In the genomic region with DNA sequence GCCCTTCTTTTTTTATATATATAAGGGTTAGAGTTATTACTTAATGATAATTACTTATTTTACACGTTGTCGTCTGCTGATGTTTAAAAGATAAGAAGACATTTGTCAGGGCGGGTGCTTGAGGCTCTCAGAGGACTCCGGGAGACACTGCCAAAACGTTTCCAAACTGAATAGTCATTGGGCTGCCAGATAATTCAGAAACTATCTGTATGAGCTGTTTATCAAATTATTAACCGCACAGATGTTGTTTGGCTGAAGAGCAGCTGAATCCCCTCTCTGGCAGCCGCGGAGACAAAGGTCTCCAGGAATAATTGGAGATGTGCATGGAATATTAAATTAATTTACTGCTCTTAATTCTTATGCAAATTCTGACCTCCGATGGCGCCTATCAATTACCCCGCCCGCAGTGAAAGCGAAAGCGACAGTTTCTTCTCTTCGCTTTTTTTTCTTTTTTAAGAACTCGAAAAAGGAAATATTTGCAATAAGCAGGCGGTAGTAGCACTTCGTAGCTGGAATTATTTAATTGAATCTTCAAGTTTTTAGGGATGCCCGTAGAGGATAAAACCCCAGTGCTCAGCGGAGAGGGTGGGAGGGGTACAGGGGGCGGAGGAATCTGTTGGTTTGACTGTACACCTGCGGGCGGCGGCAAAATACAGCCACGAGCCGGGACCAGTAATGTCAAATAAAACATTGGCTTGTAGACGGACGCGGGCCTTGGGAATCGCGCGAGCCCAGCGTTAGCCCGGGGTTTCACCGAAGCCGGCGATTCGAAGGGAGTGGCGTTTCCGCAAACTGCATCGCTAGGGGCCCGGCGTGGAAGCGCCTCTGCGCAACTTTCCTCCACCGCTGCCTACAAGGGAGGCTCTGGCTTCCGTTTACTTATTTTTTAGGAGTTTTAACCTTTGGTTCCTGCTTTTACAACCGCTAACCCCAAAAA, we compare ENCODE assay signal across 8 cellular contexts. TPM values are rescaled to one million over a fixed set of nuclear protein-coding genes. Genes with fewer than 3 reads are reported as not detected.
A peak's percentile ranks its signal among the peaks of the same experiment; 100 is the strongest.
DNase-seq lines count a peak whose midpoint lies in the region; ATAC-seq, FAIRE-seq and TF ChIP-seq lines count a peak whose summit lies in the region.

No MANE protein-coding gene starts in this region.

- DNase-seq in Caco-2 = peak; percentile 78 to 83
- peak; percentile 62 for DNase-seq in NCI-H2029 treated with DMSO at 0.1 percent for 48 hours (lab: John Stamatoyannopoulos, UW)
- DNase-seq in activated CD8-positive, alpha-beta memory T cell treated with anti-CD3 and anti-CD28 coated beads, Interleukin-2, amount 10 ng/mL, durations not matched to agents 7 days and 5 days = peak; percentile 79
- peak; percentile 84 for DNase-seq in posterior vena cava (ENCODE audit: low spot score)
- DNase-seq in RCC 7860 (ENCODE audit: low spot score) = no peak

- POLR2A ChIA-PET in Caco-2 (lab: Charles Lee) = interaction anchor here (2.9 kb wide), 1 partner anchor 26 kb away, joined by 16 read pairs; the partner anchor contains the start of gene KIZ

- TF ChIP-seq CTCF in Caco-2 (IDR thresholded peaks at IDR 0.05; ENCODE audit: insufficient read depth in 1 of 2, low read depth in 1 of 2, low read length in 1 of 2, severe bottlenecking in 1 of 2, unreplicated experiment in 1 of 2) (no peak), gastroesophageal sphincter (IDR thresholded peaks at IDR 0.05) (no peak)

- CTCF ChIA-PET in Caco-2 (lab: Charles Lee) = interaction anchor here (2.0 to 3.0 kb wide), 2 partner anchors 26 to 83 kb away, joined by 5 to 18 read pairs; partner anchors contain the start of gene KIZ
- CTCF ChIA-PET in activated CD8-positive, alpha-beta memory T cell treated with anti-CD3 and anti-CD28 coated beads, Interleukin-2, amount 10 ng/mL, durations not matched to agents 7 days and 5 days (lab: Charles Lee) = interaction anchor here (0.7 to 2.8 kb wide), 4 partner anchors 26 to 405 kb away, joined by 3 to 8 read pairs (median 5); partner anchors contain the start of gene KIZ

- no peaks in the 10 kb centered on the region for H3K9me3 ChIP-seq in Caco-2
- H3K9me3 ChIP-seq in gastroesophageal sphincter = no peaks in the 10 kb centered on the region

- H3K27me3 ChIP-seq in Caco-2 (replicated peaks; ENCODE audit: control insufficient read depth, insufficient read depth, low read length) (no peaks in the 10 kb centered on the region), gastroesophageal sphincter (peaks cover 98% of the 10 kb centered on the region)

- peak overlapping the region in 1 of 4 donors; percentile 37 for H3K27ac ChIP-seq in gastroesophageal sphincter

- TF ChIP-seq POLR2A in gastroesophageal sphincter (IDR thresholded peaks at IDR 0.05) = no peak

- H3K9me3 Mint-ChIP-seq in Caco-2 (ENCODE audit: unreplicated experiment) = no peaks in the 10 kb centered on the region
- H3K9me3 Mint-ChIP-seq in activated CD8-positive, alpha-beta memory T cell treated with anti-CD3 and anti-CD28 coated beads, Interleukin-2, amount 10 ng/mL, durations not matched to agents 7 days and 5 days (ENCODE audit: low read depth) = no peaks in the 10 kb centered on the region

- peak overlapping the region; percentile 97 for H3K4me3 Mint-ChIP-seq in Caco-2 (ENCODE audit: unreplicated experiment)
- peak overlapping the region; percentile 79 for H3K4me3 Mint-ChIP-seq in activated CD8-positive, alpha-beta memory T cell treated with anti-CD3 and anti-CD28 coated beads, Interleukin-2, amount 10 ng/mL, durations not matched to agents 7 days and 5 days

- BruUV-seq in Caco-2 (replicated peaks; lab: Mats Ljungman, UMichigan) = no TSS peak

- H3K4me3 ChIP-seq in Caco-2 (ENCODE audit: low read depth, low read length) = peak overlapping the region; percentile 56
- peak overlapping the region; percentile 28 to 46 for H3K4me3 ChIP-seq in gastroesophageal sphincter

- WGBS in gastroesophageal sphincter (ENCODE audit: low coverage in 1 of 2), 2 donors = 5 to 6% methylated on average over 24 to 36 of the region's 48 CpGs

- H3K4me1 ChIP-seq in Caco-2 = no peaks in the 10 kb centered on the region; the same call in 1 of the 2 replicates
- H3K4me1 ChIP-seq in gastroesophageal sphincter = peaks cover 0 to 49% (median 21%) of the 10 kb centered on the region in 3 donors

- TF ChIP-seq EP300 in gastroesophageal sphincter (IDR thresholded peaks at IDR 0.05) = no peak

- H3K27ac Mint-ChIP-seq in Caco-2 (ENCODE audit: unreplicated experiment) = peak overlapping the region; percentile 100
- peak overlapping the region; percentile 90 for H3K27ac Mint-ChIP-seq in activated CD8-positive, alpha-beta memory T cell treated with anti-CD3 and anti-CD28 coated beads, Interleukin-2, amount 10 ng/mL, durations not matched to agents 7 days and 5 days

- no peak for FAIRE-seq in RCC 7860 (lab: Jason Lieb, UNC)

- H3K36me3 ChIP-seq in Caco-2 (ENCODE audit: control insufficient read depth, insufficient read depth, low read length) (no peaks in the 10 kb centered on the region), gastroesophageal sphincter (no peaks in the 10 kb centered on the region)

- ATAC-seq in GM21526 (IDR thresholded peaks at IDR 0.05; ENCODE audit: low FRiP score, unreplicated experiment) (peak; percentile 41), gastroesophageal sphincter (no peak), HG03457 (IDR thresholded peaks at IDR 0.05; ENCODE audit: unreplicated experiment) (no peak)
- ATAC-seq in activated CD8-positive, alpha-beta memory T cell treated with anti-CD3 and anti-CD28 coated beads, Interleukin-2, amount 10 ng/mL, durations not matched to agents 7 days and 5 days = peak; percentile 57

- peaks cover 13% of the 10 kb centered on the region for H3K36me3 Mint-ChIP-seq in Caco-2 (ENCODE audit: insufficient read depth, unreplicated experiment)
- H3K36me3 Mint-ChIP-seq in activated CD8-positive, alpha-beta memory T cell treated with anti-CD3 and anti-CD28 coated beads, Interleukin-2, amount 10 ng/mL, durations not matched to agents 7 days and 5 days = no peaks in the 10 kb centered on the region

- H3K4me1 Mint-ChIP-seq in Caco-2 (ENCODE audit: low read depth, unreplicated experiment) = peaks cover 6% of the 10 kb centered on the region
- H3K4me1 Mint-ChIP-seq in activated CD8-positive, alpha-beta memory T cell treated with anti-CD3 and anti-CD28 coated beads, Interleukin-2, amount 10 ng/mL, durations not matched to agents 7 days and 5 days = peaks cover 38% of the 10 kb centered on the region

- H3K27me3 Mint-ChIP-seq in Caco-2 (ENCODE audit: insufficient read depth, unreplicated experiment) = peaks cover 4% of the 10 kb centered on the region
- H3K27me3 Mint-ChIP-seq in activated CD8-positive, alpha-beta memory T cell treated with anti-CD3 and anti-CD28 coated beads, Interleukin-2, amount 10 ng/mL, durations not matched to agents 7 days and 5 days = peaks cover 82% of the 10 kb centered on the region

- intact Hi-C loops in Caco-2 (cut with micrococcal nuclease; ENCODE audit: unreplicated experiment) = loop anchor here (2.0 kb wide), 1 partner anchor 73 kb away; no protein-coding TSS in a partner anchor
- intact Hi-C loops in posterior vena cava (cut with DNase I) = no loop called here

RNA-seq across cellular contexts. Expression of gene LINC00237, which starts 6.2 kb away (rescaled TPM):
- total RNA-seq in Caco-2 (2022) (1.5 and 1.8 TPM in 2 replicates), gastroesophageal sphincter (not detected), posterior vena cava (not detected)
- under 1 TPM in 1 of 2 experiments, not detected in 1; 0.35 TPM for total RNA-seq in activated CD8-positive, alpha-beta memory T cell treated with anti-CD3 and anti-CD28 coated beads, Interleukin-2, amount 10 ng/mL, durations not matched to agents 7 days and 5 days

RNA-seq across cellular contexts. Expression of gene KIZ, which starts 26.0 kb away (rescaled TPM):
- total RNA-seq in Caco-2 (2022) (21.0 and 31.8 TPM in 2 replicates), gastroesophageal sphincter (10 to 100 TPM; 19.9 to 31.0 (median 30.6) TPM), posterior vena cava (10 to 100 TPM; 23.2 to 26.1 TPM)
- total RNA-seq in activated CD8-positive, alpha-beta memory T cell treated with anti-CD3 and anti-CD28 coated beads, Interleukin-2, amount 10 ng/mL, durations not matched to agents 7 days and 5 days = 10 to 100 TPM; 22.3 to 30.9 TPM

Comparison
In these comparisons a context has a peak if more than half of its experiments do, and no peak if none do; other contexts are left out.
1. ATAC-seq: peak in GM21526 (single experiment) and activated CD8-positive, alpha-beta memory T cell treated with anti-CD3 and anti-CD28 coated beads, Interleukin-2, amount 10 ng/mL, durations not matched to agents 7 days and 5 days (single experiment); none in gastroesophageal sphincter (single experiment) and HG03457 (single experiment).